ENCODE assay signal across 9 cellular contexts in genomic region chrX:17472424-17472823, GRCh38.
"Had no signal": no experiment of that assay in that cellular context is flagged by ENCODE, and none has a peak within 500 bp of the region (broad histone marks: within the 10 kb centered on the region; RNA-seq: fewer than 3 reads in every experiment).

No MANE protein-coding gene starts in this region.

- H3K4me3 ChIP-seq: GM23338, HAP-1, K562 had no signal

- DNase-seq: H7, HFFc6, IMR-90, KG1 had no signal

- H3K4me1 ChIP-seq: HAP-1 had no signal

- FAIRE-seq: HTR-8/SVneo, K562 had no signal

- H3K9me3 ChIP-seq: HAP-1 had no signal

- ATAC-seq: GM23338, HCT116, K562 had no signal

- H3K4me2 ChIP-seq: GM23338 had no signal

- H3K36me3 ChIP-seq: HAP-1 had no signal
